ENCODE assay signal across 16 cellular contexts in genomic region chr2:142642654-142643053, GRCh38.
"Had no signal": no experiment of that assay in that cellular context is flagged by ENCODE, and none has a peak within 500 bp of the region (broad histone marks: within the 10 kb centered on the region; RNA-seq: fewer than 3 reads in every experiment).

No MANE protein-coding gene starts in this region.

- ATAC-seq: activated naive CD8-positive, alpha-beta T cell treated with anti-CD3 and anti-CD28 coated beads, Interleukin-2, amount 50 U/mL, for 24 hours; activated T-helper 17 cell treated with anti-CD3 and anti-CD28 coated beads, Interleukin-2, amount 50 U/mL, for 72 hours; left lobe of liver; sciatic nerve had no signal

- H3K36me3 ChIP-seq: ovary, thyroid gland had no signal

- H3K27ac ChIP-seq: ovary, thyroid gland, VCaP had no signal

- H3K4me3 ChIP-seq: ovary, thyroid gland had no signal

- H3K27me3 ChIP-seq: ovary, thyroid gland had no signal

- FAIRE-seq: astrocyte, urothelium cell line had no signal

- DNase-seq: activated CD4-positive, alpha-beta T cell treated with anti-CD3 and anti-CD28 coated beads, Interleukin-2, amount 50 U/mL, for 48 hours; activated naive CD4-positive, alpha-beta T cell treated with Interleukin-2 at 50 U/mL for 16 hours; activated naive CD8-positive, alpha-beta T cell treated with anti-CD3 and anti-CD28 coated beads, Interleukin-2, amount 50 U/mL, for 24 hours; cortex of kidney; effector CD4-positive, alpha-beta T cell; islet precursor cell; ovary; stimulated activated CD4-positive, alpha-beta T cell treated with anti-CD3 and anti-CD28 coated beads, Interleukin-12 subunit alpha, Interleukin-12 subunit beta, amount 100 ng/mL, for 4 hours; stimulated activated CD4-positive, alpha-beta T cell treated with anti-CD3 and anti-CD28 coated beads, Interleukin-2, amount 100 ng/mL, for 24 hours; thyroid gland had no signal

- H3K9me3 ChIP-seq: ovary, thyroid gland had no signal

- H3K4me1 ChIP-seq: thyroid gland had no signal
